In genomic region chr3:108131105-108131794, GRCh38 we compare ENCODE assay signal across 9 cellular contexts. TPM values are rescaled to one million over a fixed set of nuclear protein-coding genes. Genes with fewer than 3 reads are reported as not detected.
DNase-seq lines count a peak whose midpoint lies in the region; ATAC-seq and TF ChIP-seq lines count a peak whose summit lies in the region.
"Had no signal": no experiment of that assay in that cellular context is flagged by ENCODE, and none has a peak within 500 bp of the region (broad histone marks: within the 10 kb centered on the region; RNA-seq: fewer than 3 reads in every experiment).

No MANE protein-coding gene starts in this region.

- TF ChIP-seq CTCF in Calu3 (IDR thresholded peaks at IDR 0.05; ENCODE audit: unreplicated experiment) = no peak
- TF ChIP-seq CTCF in brain microvascular endothelial cell (IDR thresholded peaks at IDR 0.05; ENCODE audit: low read depth, low read length, missing control alignments) = no peak

- peaks cover 5% of the 10 kb centered on the region for H3K9me3 Mint-ChIP-seq in Calu3 (ENCODE audit: low read depth, unreplicated experiment)

- H3K36me3 Mint-ChIP-seq in Calu3 (ENCODE audit: insufficient read depth, unreplicated experiment) = peaks cover 9% of the 10 kb centered on the region

- DNase-seq in Calu3 (no peak), LoVo (ENCODE audit: low spot score) (peak; percentile 20), brain microvascular endothelial cell (peak; percentile 55), non-pigmented ciliary epithelial cell (ENCODE audit: low read depth) (peak; percentile 79), DMS53 (lab: John Stamatoyannopoulos, UW) (no peak), NCI-H82 treated with DMSO at 0.1 percent for 48 hours (lab: John Stamatoyannopoulos, UW; ENCODE audit: unreplicated experiment) (no peak)
- DNase-seq: NCI-H345 had no signal

- H3K4me3 ChIP-seq in brain microvascular endothelial cell (ENCODE audit: low read depth, low read length) = no peak overlapping the region

- peaks cover 66% of the 10 kb centered on the region for H3K4me1 Mint-ChIP-seq in Calu3 (ENCODE audit: low read depth, unreplicated experiment)

- intact Hi-C loops in Calu3 (cut with micrococcal nuclease; ENCODE audit: unreplicated experiment) = loop anchor here (5.0 to 10.0 kb wide), 2 partner anchors 34 to 136 kb away; no protein-coding TSS in a partner anchor

- peak overlapping the region; percentile 56 for H3K27ac Mint-ChIP-seq in Calu3 (ENCODE audit: unreplicated experiment)

- ATAC-seq in GM21723 (IDR thresholded peaks at IDR 0.05; ENCODE audit: unreplicated experiment) (no peak), HG03442 (IDR thresholded peaks at IDR 0.05; ENCODE audit: unreplicated experiment) (no peak)

- no peaks in the 10 kb centered on the region for H3K36me3 ChIP-seq in brain microvascular endothelial cell (replicated peaks)

- in situ Hi-C loops in brain microvascular endothelial cell (cut with HindIII; ENCODE audit: low pct_ligation_motif_present, low sequenced_read_pairs) = no loop called here

- CTCF ChIA-PET in Calu3 (lab: Charles Lee) = interaction anchor here (0.6 to 2.9 kb wide), 2 partner anchors 30 to 586 kb away, joined by 3 to 7 read pairs; no protein-coding TSS in a partner anchor

- no peak overlapping the region for H3K27ac ChIP-seq in brain microvascular endothelial cell

- H3K4me3 Mint-ChIP-seq in Calu3 (ENCODE audit: low read depth, unreplicated experiment) = peak overlapping the region; percentile 2

- H3K27me3 ChIP-seq in brain microvascular endothelial cell (replicated peaks) = no peaks in the 10 kb centered on the region

- TSS peak; percentile 71 for BruUV-seq in Calu3 (replicated peaks; lab: Mats Ljungman, UMichigan)

- no peaks in the 10 kb centered on the region for H3K27me3 Mint-ChIP-seq in Calu3 (ENCODE audit: unreplicated experiment)

RNA-seq across cellular contexts. Expression of gene CD47, which starts 40.4 kb away (rescaled TPM):
- 174 and 216 TPM in 2 replicates for total RNA-seq in Calu3 (2022)

Comparison
In these comparisons a context has a peak if more than half of its experiments do, and no peak if none do; other contexts are left out.
1. DNase-seq: peak in LoVo (single experiment), brain microvascular endothelial cell (single experiment) and non-pigmented ciliary epithelial cell (single experiment); none in Calu3 (single experiment), DMS53 (single experiment) and NCI-H82 treated with DMSO at 0.1 percent for 48 hours (single experiment).